8 cellular contexts compared by ENCODE assay signal in genomic region chr5:55601209-55601618, GRCh38.
DNase-seq lines count a peak whose midpoint lies in the region; ATAC-seq and TF ChIP-seq lines count a peak whose summit lies in the region.

No MANE protein-coding gene starts in this region.

- no peak for DNase-seq in activated CD4-positive, alpha-beta T cell treated with anti-CD3 and anti-CD28 coated beads, Interleukin-2, amount 10 ng/mL, durations not matched to agents 7 days and 5 days
- no peak for DNase-seq in activated CD4-positive, alpha-beta T cell treated with anti-CD3 and anti-CD28 coated beads for 4 hours
- peak; percentile 37 for DNase-seq in T1000 (lab: John Stamatoyannopoulos, UW)
- DNase-seq in fibroblast of the aortic adventitia (ENCODE audit: low read depth) = peak; percentile 96
- peak in 54 of 56 donors; percentile 19 to 88 (median 59) for DNase-seq in nucleus accumbens (lab: John Stamatoyannopoulos, UW)
- no peak for DNase-seq in DMS79 treated with DMSO at 0.1 percent for 48 hours (lab: John Stamatoyannopoulos, UW)
- no peak for DNase-seq in NCI-H1436 treated with DMSO at 0.1 percent for 48 hours (lab: John Stamatoyannopoulos, UW)

- POLR2A ChIA-PET in activated CD4-positive, alpha-beta T cell treated with anti-CD3 and anti-CD28 coated beads, Interleukin-2, amount 10 ng/mL, durations not matched to agents 7 days and 5 days (lab: Charles Lee) = no interaction called here

- peaks cover 3% of the 10 kb centered on the region for H3K36me3 Mint-ChIP-seq in activated CD4-positive, alpha-beta T cell treated with anti-CD3 and anti-CD28 coated beads, Interleukin-2, amount 10 ng/mL, durations not matched to agents 7 days and 5 days (ENCODE audit: low read depth)

- H3K4me3 ChIP-seq in fibroblast of the aortic adventitia (ENCODE audit: low read depth, low read length) = peak overlapping the region; percentile 2

- H3K27ac Mint-ChIP-seq in activated CD4-positive, alpha-beta T cell treated with anti-CD3 and anti-CD28 coated beads, Interleukin-2, amount 10 ng/mL, durations not matched to agents 7 days and 5 days = peak overlapping the region; percentile 82

- CTCF ChIA-PET in activated CD4-positive, alpha-beta T cell treated with anti-CD3 and anti-CD28 coated beads, Interleukin-2, amount 10 ng/mL, durations not matched to agents 7 days and 5 days (lab: Charles Lee) = no interaction called here

- ATAC-seq in HG03342 (IDR thresholded peaks at IDR 0.05; ENCODE audit: unreplicated experiment) = no peak

- peaks cover 37% of the 10 kb centered on the region for H3K4me1 Mint-ChIP-seq in activated CD4-positive, alpha-beta T cell treated with anti-CD3 and anti-CD28 coated beads, Interleukin-2, amount 10 ng/mL, durations not matched to agents 7 days and 5 days

- peak overlapping the region; percentile 63 for H3K4me3 Mint-ChIP-seq in activated CD4-positive, alpha-beta T cell treated with anti-CD3 and anti-CD28 coated beads, Interleukin-2, amount 10 ng/mL, durations not matched to agents 7 days and 5 days

- no peak for TF ChIP-seq CTCF in fibroblast of the aortic adventitia (IDR thresholded peaks at IDR 0.05; ENCODE audit: insufficient read depth, low read length)

- no peaks in the 10 kb centered on the region for H3K27me3 Mint-ChIP-seq in activated CD4-positive, alpha-beta T cell treated with anti-CD3 and anti-CD28 coated beads, Interleukin-2, amount 10 ng/mL, durations not matched to agents 7 days and 5 days

- peaks cover 2% of the 10 kb centered on the region for H3K9me3 Mint-ChIP-seq in activated CD4-positive, alpha-beta T cell treated with anti-CD3 and anti-CD28 coated beads, Interleukin-2, amount 10 ng/mL, durations not matched to agents 7 days and 5 days

Comparison
In these comparisons a context has a peak if more than half of its experiments do, and no peak if none do; other contexts are left out.
1. DNase-seq: peak in T1000 (single experiment), fibroblast of the aortic adventitia (single experiment) and nucleus accumbens (54 of 56); none in activated CD4-positive, alpha-beta T cell treated with anti-CD3 and anti-CD28 coated beads, Interleukin-2, amount 10 ng/mL, durations not matched to agents 7 days and 5 days (single experiment), activated CD4-positive, alpha-beta T cell treated with anti-CD3 and anti-CD28 coated beads for 4 hours (0 of 2), DMS79 treated with DMSO at 0.1 percent for 48 hours (single experiment) and NCI-H1436 treated with DMSO at 0.1 percent for 48 hours (single experiment).